13 cellular contexts compared by ENCODE assay signal in genomic region chr2:230777681-230778080, GRCh38.
DNase-seq lines count a peak whose midpoint lies in the region; ATAC-seq and TF ChIP-seq lines count a peak whose summit lies in the region.
"Had no signal": no experiment of that assay in that cellular context is flagged by ENCODE, and none has a peak within 500 bp of the region (broad histone marks: within the 10 kb centered on the region; RNA-seq: fewer than 3 reads in every experiment).

No MANE protein-coding gene starts in this region.

- no peaks in the 10 kb centered on the region for H3K9me3 ChIP-seq in CD4-positive, alpha-beta T cell (ENCODE audit: control insufficient read depth, low read length)
- H3K9me3 ChIP-seq in testis = no peaks in the 10 kb centered on the region
- H3K9me3 ChIP-seq: adrenal gland had no signal

- no peak for ATAC-seq in CD4-positive, alpha-beta T cell (ENCODE audit: poor library complexity)
- ATAC-seq in HG03280 (IDR thresholded peaks at IDR 0.05; ENCODE audit: unreplicated experiment) (no peak), Right ventricle myocardium superior (ENCODE audit: poor library complexity) (no peak)
- ATAC-seq: CD8-positive, alpha-beta T cell had no signal

- no peak overlapping the region for H3K27ac ChIP-seq in CD4-positive, alpha-beta T cell (ENCODE audit: low read depth, low read length)
- no peak overlapping the region for H3K27ac ChIP-seq in testis
- H3K27ac ChIP-seq: adrenal gland had no signal

- WGBS in testis, 2 donors = 84 to 87% methylated on average over 3 of the region's 3 CpGs

- DNase-seq in CD4-positive, alpha-beta T cell = no peak
- DNase-seq in HPDE6-E6E7 (ENCODE audit: extremely low spot score) = peak; percentile 27
- DNase-seq in iris pigment epithelial cell (ENCODE audit: low read depth) = peak; percentile 58
- DNase-seq in NCI-H2081 treated with DMSO at 0.1 percent for 48 hours (lab: John Stamatoyannopoulos, UW) = no peak
- DNase-seq in Right ventricle myocardium superior = no peak
- DNase-seq in testis = no peak
- DNase-seq: activated B cell treated with CpG ODN at 0.5 μM for 24 hours; adrenal gland; CD8-positive, alpha-beta T cell; GOT3; NCI-H2171 had no signal

- peaks cover 64% of the 10 kb centered on the region for H3K36me3 Mint-ChIP-seq in CD4-positive, alpha-beta T cell (ENCODE audit: low read depth)
- H3K36me3 Mint-ChIP-seq in activated naive CD8-positive, alpha-beta T cell = peaks cover 12% of the 10 kb centered on the region

- no peaks in the 10 kb centered on the region for H3K36me3 ChIP-seq in testis (ENCODE audit: low read depth, missing control alignments)
- H3K36me3 ChIP-seq: adrenal gland had no signal

- H3K4me3 Mint-ChIP-seq in CD4-positive, alpha-beta T cell = no peak overlapping the region
- H3K4me3 Mint-ChIP-seq in activated naive CD8-positive, alpha-beta T cell = peak overlapping the region; percentile 8
- H3K4me3 Mint-ChIP-seq: activated B cell treated with CpG ODN at 0.5 μM for 24 hours had no signal

- CTCF ChIA-PET in CD4-positive, alpha-beta T cell (lab: Charles Lee) = no interaction called here

- no peaks in the 10 kb centered on the region for H3K27me3 ChIP-seq in CD4-positive, alpha-beta T cell (ENCODE audit: control insufficient read depth, insufficient read depth, low read length)
- H3K27me3 ChIP-seq in testis = no peaks in the 10 kb centered on the region
- H3K27me3 ChIP-seq: adrenal gland had no signal

- POLR2A ChIA-PET in CD4-positive, alpha-beta T cell (lab: Charles Lee) = no interaction called here

- no peak overlapping the region for H3K4me3 ChIP-seq in testis
- H3K4me3 ChIP-seq: adrenal gland had no signal

- H3K4me1 Mint-ChIP-seq in CD4-positive, alpha-beta T cell (ENCODE audit: low read depth) = peaks cover 90% of the 10 kb centered on the region
- H3K4me1 Mint-ChIP-seq in activated naive CD8-positive, alpha-beta T cell (ENCODE audit: low read depth) = peaks cover 87% of the 10 kb centered on the region

- no peak for TF ChIP-seq CTCF in CD4-positive, alpha-beta T cell (IDR thresholded peaks at IDR 0.05)
- no peak for TF ChIP-seq CTCF in testis (IDR thresholded peaks at IDR 0.05)

- no peak for TF ChIP-seq POLR2A in testis (IDR thresholded peaks at IDR 0.05)

- no peaks in the 10 kb centered on the region for H3K9me3 Mint-ChIP-seq in CD4-positive, alpha-beta T cell
- no peaks in the 10 kb centered on the region for H3K9me3 Mint-ChIP-seq in activated naive CD8-positive, alpha-beta T cell (ENCODE audit: low read depth)
- H3K9me3 Mint-ChIP-seq: activated B cell treated with CpG ODN at 0.5 μM for 24 hours; CD8-positive, alpha-beta T cell had no signal

- intact Hi-C loops in CD4-positive, alpha-beta T cell (cut with DNase I, micrococcal nuclease) = no loop called here
- intact Hi-C loops in Right ventricle myocardium superior (cut with DNase I) = no loop called here
- intact Hi-C loops in testis (cut with DNase I; ENCODE audit: low total_unique reads) = no loop called here

- H3K27ac Mint-ChIP-seq in CD4-positive, alpha-beta T cell = peak overlapping the region; percentile 80
- H3K27ac Mint-ChIP-seq in activated naive CD8-positive, alpha-beta T cell = peak overlapping the region; percentile 72

- peaks cover 13% of the 10 kb centered on the region for H3K4me1 ChIP-seq in testis

- H3K27me3 Mint-ChIP-seq in CD4-positive, alpha-beta T cell = no peaks in the 10 kb centered on the region
- no peaks in the 10 kb centered on the region for H3K27me3 Mint-ChIP-seq in activated naive CD8-positive, alpha-beta T cell
- H3K27me3 Mint-ChIP-seq: activated B cell treated with CpG ODN at 0.5 μM for 24 hours had no signal

Comparison
In these comparisons a context has a peak if more than half of its experiments do, and no peak if none do; other contexts are left out.
1. DNase-seq: peak in HPDE6-E6E7 (single experiment) and iris pigment epithelial cell (single experiment); none in CD4-positive, alpha-beta T cell (0 of 10), NCI-H2081 treated with DMSO at 0.1 percent for 48 hours (single experiment), Right ventricle myocardium superior (single experiment) and testis (single experiment).